ENCODE assay signal across 1 cellular context in the genomic region with DNA sequence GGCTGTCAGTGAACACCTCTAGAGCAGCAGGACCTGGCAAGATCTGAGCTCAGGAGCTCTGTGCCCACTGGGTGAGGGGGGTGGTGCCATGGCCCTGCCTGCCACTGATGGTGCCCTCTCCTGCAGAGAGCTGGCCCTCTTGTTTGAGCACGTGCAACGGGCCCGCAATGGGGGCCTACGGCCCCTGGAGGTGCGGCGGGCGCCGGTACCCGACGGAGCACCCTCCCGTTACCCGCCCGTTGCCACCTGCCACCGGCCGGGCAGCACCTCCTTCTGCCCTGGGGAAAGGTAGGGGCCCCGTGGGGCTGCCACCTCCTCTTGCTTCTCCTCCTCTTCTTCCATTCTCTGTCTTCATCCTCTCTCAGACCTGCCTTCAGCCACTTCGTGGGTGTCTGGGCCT.
TF ChIP-seq lines count a peak whose summit lies in the region.

No MANE protein-coding gene starts in this region.

TF ChIP-seq in A549, 52 proteins besides CTCF, POLR2A, EP300 and RAD21:
- TF ChIP-seq CHD4 (IDR thresholded peaks at IDR 0.05; ENCODE audit: borderline replicate concordance) (no peak), CBX2 (IDR thresholded peaks at IDR 0.05; ENCODE audit: borderline replicate concordance, low read depth) (no peak), HEYL (CRISPR knock-in tag; IDR thresholded peaks at IDR 0.05) (no peak), TFCP2L1 (CRISPR knock-in tag; IDR thresholded peaks at IDR 0.05) (no peak)
- TF ChIP-seq, protein P1, sequence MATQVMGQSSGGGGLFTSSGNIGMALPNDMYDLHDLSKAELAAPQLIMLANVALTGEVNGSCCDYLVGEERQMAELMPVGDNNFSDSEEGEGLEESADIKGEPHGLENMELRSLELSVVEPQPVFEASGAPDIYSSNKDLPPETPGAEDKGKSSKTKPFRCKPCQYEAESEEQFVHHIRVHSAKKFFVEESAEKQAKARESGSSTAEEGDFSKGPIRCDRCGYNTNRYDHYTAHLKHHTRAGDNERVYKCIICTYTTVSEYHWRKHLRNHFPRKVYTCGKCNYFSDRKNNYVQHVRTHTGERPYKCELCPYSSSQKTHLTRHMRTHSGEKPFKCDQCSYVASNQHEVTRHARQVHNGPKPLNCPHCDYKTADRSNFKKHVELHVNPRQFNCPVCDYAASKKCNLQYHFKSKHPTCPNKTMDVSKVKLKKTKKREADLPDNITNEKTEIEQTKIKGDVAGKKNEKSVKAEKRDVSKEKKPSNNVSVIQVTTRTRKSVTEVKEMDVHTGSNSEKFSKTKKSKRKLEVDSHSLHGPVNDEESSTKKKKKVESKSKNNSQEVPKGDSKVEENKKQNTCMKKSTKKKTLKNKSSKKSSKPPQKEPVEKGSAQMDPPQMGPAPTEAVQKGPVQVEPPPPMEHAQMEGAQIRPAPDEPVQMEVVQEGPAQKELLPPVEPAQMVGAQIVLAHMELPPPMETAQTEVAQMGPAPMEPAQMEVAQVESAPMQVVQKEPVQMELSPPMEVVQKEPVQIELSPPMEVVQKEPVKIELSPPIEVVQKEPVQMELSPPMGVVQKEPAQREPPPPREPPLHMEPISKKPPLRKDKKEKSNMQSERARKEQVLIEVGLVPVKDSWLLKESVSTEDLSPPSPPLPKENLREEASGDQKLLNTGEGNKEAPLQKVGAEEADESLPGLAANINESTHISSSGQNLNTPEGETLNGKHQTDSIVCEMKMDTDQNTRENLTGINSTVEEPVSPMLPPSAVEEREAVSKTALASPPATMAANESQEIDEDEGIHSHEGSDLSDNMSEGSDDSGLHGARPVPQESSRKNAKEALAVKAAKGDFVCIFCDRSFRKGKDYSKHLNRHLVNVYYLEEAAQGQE (IDR thresholded peaks at IDR 0.05): no peak
- TF ChIP-seq, protein P2, sequence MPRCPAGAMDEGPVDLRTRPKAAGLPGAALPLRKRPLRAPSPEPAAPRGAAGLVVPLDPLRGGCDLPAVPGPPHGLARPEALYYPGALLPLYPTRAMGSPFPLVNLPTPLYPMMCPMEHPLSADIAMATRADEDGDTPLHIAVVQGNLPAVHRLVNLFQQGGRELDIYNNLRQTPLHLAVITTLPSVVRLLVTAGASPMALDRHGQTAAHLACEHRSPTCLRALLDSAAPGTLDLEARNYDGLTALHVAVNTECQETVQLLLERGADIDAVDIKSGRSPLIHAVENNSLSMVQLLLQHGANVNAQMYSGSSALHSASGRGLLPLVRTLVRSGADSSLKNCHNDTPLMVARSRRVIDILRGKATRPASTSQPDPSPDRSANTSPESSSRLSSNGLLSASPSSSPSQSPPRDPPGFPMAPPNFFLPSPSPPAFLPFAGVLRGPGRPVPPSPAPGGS (IDR thresholded peaks at IDR 0.05): no peak
